ENCODE assay signal across 2 cellular contexts in genomic region chr5:60026174-60026573, GRCh38.
TF ChIP-seq lines count a peak whose summit lies in the region.

No MANE protein-coding gene starts in this region.

TF ChIP-seq in SK-N-SH, 30 proteins besides CTCF, POLR2A, EP300 and RAD21:
- TF ChIP-seq REST (IDR thresholded peaks at IDR 0.05; ENCODE audit: low read depth, low read length) (no peak), USF1 (IDR thresholded peaks at IDR 0.05; ENCODE audit: borderline replicate concordance, low read depth) (no peak), PBX3 (IDR thresholded peaks at IDR 0.05) (peak; percentile 78), JUND (IDR thresholded peaks at IDR 0.05) (peak; percentile 60), MAX (IDR thresholded peaks at IDR 0.05; ENCODE audit: low read depth) (0 out of 2 replicates have a peak, but pooled peaks have one; percentile 40), RCOR1 (IDR thresholded peaks at IDR 0.05; ENCODE audit: low read length) (no peak), FOSL2 (IDR thresholded peaks at IDR 0.05; ENCODE audit: borderline replicate concordance, low read depth) (peak; percentile 53; the same call in 1 of the 2 replicates), NFIC (IDR thresholded peaks at IDR 0.05; ENCODE audit: borderline replicate concordance) (peak; percentile 72), TCF12 (IDR thresholded peaks at IDR 0.05) (peak; percentile 69)

TF ChIP-seq in HepG2, 621 proteins besides CTCF, POLR2A, EP300 and RAD21 (continued from another document):
- TF ChIP-seq E2F5 (CRISPR knock-in tag; conservative IDR thresholded peaks at IDR 0.05), result no peak
- TF ChIP-seq ZNF766 (CRISPR knock-in tag; IDR thresholded peaks at IDR 0.05; ENCODE audit: borderline replicate concordance), result no peak
